In genomic region chr3:140863481-140864084, GRCh38 we compare ENCODE assay signal across 8 cellular contexts.
DNase-seq lines count a peak whose midpoint lies in the region; TF ChIP-seq lines count a peak whose summit lies in the region.

No MANE protein-coding gene starts in this region.

- no peaks in the 10 kb centered on the region for H3K9me3 Mint-ChIP-seq in immature natural killer cell

- H3K4me1 Mint-ChIP-seq in immature natural killer cell, result no peaks in the 10 kb centered on the region

- CTCF ChIA-PET in AG04449 (lab: Yijun Ruan, JAX), result interaction anchor here (0.7 to 1.8 kb wide), 9 partner anchors 11 to 1454 kb away, joined by 3 to 6 read pairs (median 3); no protein-coding TSS in a partner anchor

- in situ Hi-C loops in astrocyte of the spinal cord (cut with HindIII; ENCODE audit: low sequenced_read_pairs), result no loop called here

- H3K27ac Mint-ChIP-seq in immature natural killer cell, result no peak overlapping the region

- peaks cover 2 to 5% (median 2%) of the 10 kb centered on the region in 3 donors for H3K27me3 Mint-ChIP-seq in immature natural killer cell (ENCODE audit: low read depth in 3 of 3)

- peak; percentile 3 for DNase-seq in AG04449 (ENCODE audit: low read depth, low spot score)
- peak; percentile 61 for DNase-seq in LoVo (ENCODE audit: low spot score)
- peak; percentile 78 for DNase-seq in RPMI8226
- DNase-seq in astrocyte of the spinal cord (ENCODE audit: low read depth, low spot score), result peak; percentile 67
- peak; percentile 12 to 19 (median 17) for DNase-seq in immature natural killer cell
- peak; percentile 2 for DNase-seq in stimulated activated CD4-positive, alpha-beta T cell treated with anti-CD3 and anti-CD28 coated beads, Interleukin-4, amount 100 ng/mL, for 1 hour
- DNase-seq in activated effector memory CD4-positive, alpha-beta T cell treated with Interleukin-2 at 50 U/mL for 16 hours, result no peak

- peak; percentile 27 for TF ChIP-seq CTCF in AG04449 (IDR thresholded peaks at IDR 0.05; ENCODE audit: insufficient read depth, low read length, missing control alignments)
- 0 out of 2 replicates have a peak, but pooled peaks have one; percentile 5 for TF ChIP-seq CTCF in GM12874 (IDR thresholded peaks at IDR 0.05; ENCODE audit: insufficient read depth, low read depth, low read length)
- peak; percentile 32 for TF ChIP-seq CTCF in astrocyte of the spinal cord (IDR thresholded peaks at IDR 0.05; ENCODE audit: low read depth, low read length)

- POLR2A ChIA-PET in AG04449 (lab: Yijun Ruan, JAX), result no interaction called here

- H3K36me3 Mint-ChIP-seq in immature natural killer cell, result no peaks in the 10 kb centered on the region

- H3K4me3 Mint-ChIP-seq in immature natural killer cell, result peak overlapping the region in 1 of 5 donors; percentile 3

- H3K4me3 ChIP-seq in AG04449 (ENCODE audit: low read depth, low read length) (no peak overlapping the region), astrocyte of the spinal cord (ENCODE audit: low read depth, low read length) (no peak overlapping the region)
